Comparison of ENCODE assay signal across 16 cellular contexts in the genomic region with DNA sequence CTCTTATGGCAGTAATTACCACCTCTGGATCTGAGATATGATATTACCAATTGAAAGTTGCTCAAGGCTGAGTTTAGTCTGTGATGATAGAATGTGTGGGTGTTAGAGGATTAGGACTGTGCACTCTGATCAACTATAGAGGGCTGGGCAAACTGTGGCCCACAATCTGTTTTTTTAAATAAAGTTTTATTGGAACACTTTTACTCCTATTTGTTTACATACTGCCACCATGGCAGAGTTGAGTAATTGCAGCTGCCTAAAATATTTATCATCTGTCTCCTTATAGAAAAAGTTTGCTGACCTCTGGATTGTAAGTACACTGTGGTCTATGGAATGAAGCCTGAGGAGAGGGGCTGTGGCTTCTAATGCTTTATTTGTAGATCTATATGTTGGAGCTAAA.
"Had no signal": no experiment of that assay in that cellular context is flagged by ENCODE, and none has a peak within 500 bp of the region (broad histone marks: within the 10 kb centered on the region; RNA-seq: fewer than 3 reads in every experiment).

No MANE protein-coding gene starts in this region.

- H3K9me3 Mint-ChIP-seq: stimulated activated effector memory CD8-positive, alpha-beta T cell treated with anti-CD3 and anti-CD28 coated beads, Interleukin-12 subunit alpha, Interleukin-12 subunit beta, amount 100 ng/mL, for 72 hours had no signal

- H3K4me1 Mint-ChIP-seq: stimulated activated effector memory CD8-positive, alpha-beta T cell treated with anti-CD3 and anti-CD28 coated beads, Interleukin-12 subunit alpha, Interleukin-12 subunit beta, amount 100 ng/mL, for 72 hours had no signal

- ATAC-seq: activated CD4-positive, CD25-positive, alpha-beta regulatory T cell treated with anti-CD3 and anti-CD28 coated beads, Interleukin-2, amount 50 U/mL, for 24 hours; left colon; naive thymus-derived CD4-positive, alpha-beta T cell; stimulated activated effector memory CD8-positive, alpha-beta T cell treated with anti-CD3 and anti-CD28 coated beads, Interleukin-12 subunit alpha, Interleukin-12 subunit beta, amount 100 ng/mL, for 72 hours had no signal

- H3K27me3 ChIP-seq: adrenal gland, colonic mucosa, tibial nerve had no signal

- H3K4me3 ChIP-seq: adrenal gland, colonic mucosa, lung, tibial nerve had no signal

- H3K27ac Mint-ChIP-seq: immature natural killer cell; naive thymus-derived CD4-positive, alpha-beta T cell; stimulated activated effector memory CD8-positive, alpha-beta T cell treated with anti-CD3 and anti-CD28 coated beads, Interleukin-12 subunit alpha, Interleukin-12 subunit beta, amount 100 ng/mL, for 72 hours had no signal

- H3K36me3 Mint-ChIP-seq: immature natural killer cell; naive thymus-derived CD4-positive, alpha-beta T cell; stimulated activated effector memory CD8-positive, alpha-beta T cell treated with anti-CD3 and anti-CD28 coated beads, Interleukin-12 subunit alpha, Interleukin-12 subunit beta, amount 100 ng/mL, for 72 hours had no signal

- H3K27ac ChIP-seq: adrenal gland, colonic mucosa, neutrophil, tibial nerve had no signal

- H3K4me3 Mint-ChIP-seq: immature natural killer cell; naive thymus-derived CD4-positive, alpha-beta T cell; stimulated activated effector memory CD8-positive, alpha-beta T cell treated with anti-CD3 and anti-CD28 coated beads, Interleukin-12 subunit alpha, Interleukin-12 subunit beta, amount 100 ng/mL, for 72 hours had no signal

- DNase-seq: activated CD4-positive, alpha-beta T cell treated with anti-CD3 and anti-CD28 coated beads, Interleukin-2, amount 50 U/mL, for 4 hours; activated naive CD4-positive, alpha-beta T cell treated with anti-CD3 and anti-CD28 coated beads, Interleukin-2, amount 50 U/mL, for 16 hours; activated T-cell treated with anti-CD3 and anti-CD28 coated beads, Interleukin-2, amount 50 U/mL, for 1 hour; adrenal gland; colonic mucosa; immature natural killer cell; left colon; naive thymus-derived CD4-positive, alpha-beta T cell; small intestine; T-helper 2 cell had no signal

- H3K9me3 ChIP-seq: adrenal gland, colonic mucosa, neutrophil had no signal

- H3K36me3 ChIP-seq: adrenal gland, colonic mucosa, neutrophil, tibial nerve had no signal

- FAIRE-seq: small intestine, TTC549 had no signal

- H3K4me1 ChIP-seq: adrenal gland, colonic mucosa, tibial nerve had no signal
